In the genomic region with DNA sequence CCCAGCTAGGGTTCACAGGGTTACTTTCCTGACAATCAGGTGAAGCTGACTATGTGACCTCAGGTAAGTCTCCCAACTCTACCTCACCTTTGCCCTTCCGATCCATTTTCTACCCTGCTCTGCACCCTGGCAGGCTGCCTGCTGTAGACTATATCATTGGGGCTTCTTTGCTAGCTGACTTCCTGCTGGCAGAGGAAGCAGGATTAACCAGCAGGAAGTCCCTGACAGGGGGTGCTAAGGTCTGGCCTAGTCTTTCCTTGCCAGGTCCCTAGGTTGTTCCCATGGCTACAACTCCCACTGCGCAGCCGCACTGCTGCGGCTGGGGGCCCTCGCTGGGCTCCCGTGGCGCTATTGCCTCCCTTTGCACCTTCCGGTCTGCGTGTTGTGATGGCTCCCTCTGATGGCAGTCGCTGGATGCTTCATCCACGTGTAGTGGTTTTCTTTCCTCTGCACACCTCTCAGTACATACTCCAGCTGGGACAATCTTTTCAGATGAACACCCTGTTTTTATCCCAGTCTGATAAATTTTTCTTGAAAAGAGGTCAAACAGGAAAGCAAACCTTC, we compare ENCODE assay signal across 11 cellular contexts.
DNase-seq lines count a peak whose midpoint lies in the region; ATAC-seq and TF ChIP-seq lines count a peak whose summit lies in the region.
"Had no signal": no experiment of that assay in that cellular context is flagged by ENCODE, and none has a peak within 500 bp of the region (broad histone marks: within the 10 kb centered on the region; RNA-seq: fewer than 3 reads in every experiment).

No MANE protein-coding gene starts in this region.

- TF ChIP-seq EP300 in stomach (IDR thresholded peaks at IDR 0.05), result no peak

- ATAC-seq in GM21447 (IDR thresholded peaks at IDR 0.05; ENCODE audit: unreplicated experiment) (no peak), HG02870 (IDR thresholded peaks at IDR 0.05; ENCODE audit: unreplicated experiment) (no peak)

- H3K4me1 ChIP-seq in A673 (ENCODE audit: insufficient read depth, low read length, poor library complexity, severe bottlenecking) (no peaks in the 10 kb centered on the region), stomach (peaks cover 0 to 13% (median 6%) of the 10 kb centered on the region in 4 donors)

- CTCF ChIA-PET in A673 (lab: Charles Lee), result interaction anchor here (0.6 kb wide), 1 partner anchor 1377 kb away, joined by 9 read pairs; no protein-coding TSS in a partner anchor

- H3K4me3 ChIP-seq in A673 (ENCODE audit: low read depth, low read length, poor library complexity, severe bottlenecking) (no peak overlapping the region), WERI-Rb-1 (ENCODE audit: low read depth, low read length) (no peak overlapping the region), stomach (no peak overlapping the region)

- no peak for TF ChIP-seq POLR2A in stomach (IDR thresholded peaks at IDR 0.05)

- WGBS in stomach, 5 donors, result 56 to 66% (median 57%) methylated on average over 11 of the region's 11 CpGs

- BruUV-seq in A673 (replicated peaks; lab: Mats Ljungman, UMichigan), result no TSS peak

- no peak overlapping the region for H3K27ac ChIP-seq in A673 (ENCODE audit: low read depth, low read length, poor library complexity, severe bottlenecking)
- no peak overlapping the region for H3K27ac ChIP-seq in WERI-Rb-1
- peak overlapping the region in 1 of 5 donors; percentile 26 for H3K27ac ChIP-seq in stomach

- H3K36me3 ChIP-seq in A673 (ENCODE audit: insufficient read depth, low read length, poor library complexity, severe bottlenecking) (no peaks in the 10 kb centered on the region), WERI-Rb-1 (no peaks in the 10 kb centered on the region), stomach (no peaks in the 10 kb centered on the region)

- DNase-seq in A673 (ENCODE audit: low spot score) (peak; percentile 20), HT1080 (ENCODE audit: low read depth) (peak; percentile 23), WERI-Rb-1 (no peak), iPS-NIHi11 (ENCODE audit: low spot score) (peak; percentile 68), mesenteric fat pad (ENCODE audit: low spot score) (no peak), stomach (no peak)
- DNase-seq: activated T-cell treated with anti-CD3 and anti-CD28 coated beads, Interleukin-2, amount 50 U/mL, for 1 hour; NCI-H1417 treated with DMSO at 0.1 percent for 48 hours; SW 1271 had no signal

- H3K27me3 ChIP-seq in A673 (replicated peaks; ENCODE audit: insufficient read depth, low read depth, low read length, poor library complexity), result no peaks in the 10 kb centered on the region
- no peaks in the 10 kb centered on the region for H3K27me3 ChIP-seq in WERI-Rb-1 (ENCODE audit: insufficient read depth, low read depth, severe bottlenecking)
- H3K27me3 ChIP-seq in stomach, result no peaks in the 10 kb centered on the region

- POLR2A ChIA-PET in A673 (lab: Charles Lee; ENCODE audit: low non-redundant PET), result no interaction called here

- TF ChIP-seq CTCF in A673 (conservative IDR thresholded peaks at IDR 0.05; ENCODE audit: low read depth, low read length) (peak; percentile 42), WERI-Rb-1 (IDR thresholded peaks at IDR 0.05; ENCODE audit: low read depth, low read length) (0 out of 2 replicates have a peak, but pooled peaks have one; percentile 7), stomach (IDR thresholded peaks at IDR 0.05) (no peak)

- intact Hi-C loops in A673 (cut with micrococcal nuclease; ENCODE audit: unreplicated experiment), result no loop called here
- intact Hi-C loops in stomach (cut with DNase I; ENCODE audit: low total_unique reads), result no loop called here

- H3K9me3 ChIP-seq in A673 (ENCODE audit: low read depth, low read length, poor library complexity, severe bottlenecking) (no peaks in the 10 kb centered on the region), WERI-Rb-1 (ENCODE audit: severe bottlenecking) (peaks cover 3% of the 10 kb centered on the region), stomach (no peaks in the 10 kb centered on the region)

Comparison
In these comparisons a context has a peak if more than half of its experiments do, and no peak if none do; other contexts are left out.
1. DNase-seq: peak in A673 (single experiment), HT1080 (single experiment) and iPS-NIHi11 (single experiment); none in WERI-Rb-1 (single experiment), mesenteric fat pad (single experiment) and stomach (single experiment).
2. CTCF ChIP-seq: peak in A673 (single experiment) and WERI-Rb-1 (single experiment); none in stomach (0 of 7).